ENCODE assay signal across 2 cellular contexts in genomic region chr10:53574024-53574423, GRCh38.
TF ChIP-seq lines count a peak whose summit lies in the region.

No MANE protein-coding gene starts in this region.

TF ChIP-seq in liver, 16 proteins besides CTCF, POLR2A, EP300 and RAD21:
- no peak for TF ChIP-seq YY1 (IDR thresholded peaks at IDR 0.05)
- no peak for TF ChIP-seq EGR1 (IDR thresholded peaks at IDR 0.05; ENCODE audit: low read depth in 2 of 2)
- TF ChIP-seq SP1 (IDR thresholded peaks at IDR 0.05) = peak; percentile 68
- no peak for TF ChIP-seq TAF1 (conservative IDR thresholded peaks at IDR 0.05)
- peak; percentile 48 for TF ChIP-seq HNF4G (IDR thresholded peaks at IDR 0.05)
- peak; percentile 82 to 86 for TF ChIP-seq HNF4A (conservative IDR thresholded peaks at IDR 0.05)

TF ChIP-seq in HepG2, 621 proteins besides CTCF, POLR2A, EP300 and RAD21:
- TF ChIP-seq TRIM24 (CRISPR knock-in tag; IDR thresholded peaks at IDR 0.05) = no peak
- TF ChIP-seq NFIB (CRISPR knock-in tag; IDR thresholded peaks at IDR 0.05; ENCODE audit: borderline replicate concordance) = no peak
- TF ChIP-seq MEF2D (CRISPR knock-in tag; IDR thresholded peaks at IDR 0.05) = no peak
- no peak for TF ChIP-seq MZF1 (CRISPR knock-in tag; IDR thresholded peaks at IDR 0.05; ENCODE audit: borderline replicate concordance)
- TF ChIP-seq ZNF44 (CRISPR knock-in tag; IDR thresholded peaks at IDR 0.05) = no peak
- no peak for TF ChIP-seq ZNF724P (CRISPR knock-in tag; IDR thresholded peaks at IDR 0.05; ENCODE audit: borderline replicate concordance)
- TF ChIP-seq ZFP91 (CRISPR knock-in tag; IDR thresholded peaks at IDR 0.05; ENCODE audit: borderline replicate concordance) = no peak
